31 cellular contexts compared by ENCODE assay signal in the genomic region with DNA sequence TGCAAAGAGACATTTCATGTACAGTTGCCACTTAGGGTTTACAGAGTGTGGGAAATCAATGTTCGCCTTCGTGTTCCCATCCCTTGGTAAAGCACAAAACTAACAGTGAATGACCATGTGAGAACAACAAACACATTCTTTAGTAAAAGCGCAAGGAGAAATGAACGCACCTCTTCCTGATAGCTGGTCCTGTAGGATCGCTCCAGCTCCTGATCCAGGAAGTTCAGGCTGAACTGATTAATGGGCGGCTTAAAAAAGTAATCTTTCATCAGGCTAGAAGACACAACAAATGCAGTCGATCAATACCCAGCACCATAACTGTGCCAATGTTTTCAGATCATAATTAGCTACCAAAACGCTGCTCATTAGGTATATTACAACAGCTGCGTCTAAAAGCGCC.
"Had no signal": no experiment of that assay in that cellular context is flagged by ENCODE, and none has a peak within 500 bp of the region (broad histone marks: within the 10 kb centered on the region; RNA-seq: fewer than 3 reads in every experiment).

No MANE protein-coding gene starts in this region.

- H3K36me3 ChIP-seq: cardiac muscle cell had no signal

- H3K4me3 ChIP-seq: cardiac muscle cell, MG63, PC-9 had no signal

- H3K4me3 Mint-ChIP-seq: activated CD4-positive, alpha-beta T cell treated with anti-CD3 and anti-CD28 coated beads, Interleukin-2, amount 10 ng/mL, durations not matched to agents 24 days and 14 days; activated CD8-positive, alpha-beta T cell treated with anti-CD3 and anti-CD28 coated beads for 36 hours; activated naive CD8-positive, alpha-beta T cell treated with anti-CD3 and anti-CD28 coated beads for 36 hours; activated T-cell treated with anti-CD3 and anti-CD28 coated beads, Interleukin-2, amount 50 U/mL, for 72 hours; activated T-helper 17 cell treated with anti-CD3 and anti-CD28 coated beads, Interleukin-2, amount 50 U/mL, for 72 hours; central memory CD8-positive, alpha-beta T cell had no signal

- H3K27me3 ChIP-seq: cardiac muscle cell, MG63 had no signal

- H3K27ac ChIP-seq: cardiac muscle cell, PC-9, RWPE1 had no signal

- H3K9me3 ChIP-seq: MG63 had no signal

- H3K27me3 Mint-ChIP-seq: activated CD4-positive, alpha-beta T cell treated with anti-CD3 and anti-CD28 coated beads, Interleukin-2, amount 10 ng/mL, durations not matched to agents 24 days and 14 days; activated CD8-positive, alpha-beta T cell treated with anti-CD3 and anti-CD28 coated beads for 36 hours; activated naive CD8-positive, alpha-beta T cell treated with anti-CD3 and anti-CD28 coated beads for 36 hours; activated T-helper 17 cell treated with anti-CD3 and anti-CD28 coated beads, Interleukin-2, amount 50 U/mL, for 72 hours; central memory CD8-positive, alpha-beta T cell had no signal

- H3K27ac Mint-ChIP-seq: activated CD4-positive, alpha-beta T cell treated with anti-CD3 and anti-CD28 coated beads, Interleukin-2, amount 10 ng/mL, durations not matched to agents 24 days and 14 days; activated CD8-positive, alpha-beta T cell treated with anti-CD3 and anti-CD28 coated beads for 36 hours; activated naive CD8-positive, alpha-beta T cell treated with anti-CD3 and anti-CD28 coated beads for 36 hours; activated T-cell treated with anti-CD3 and anti-CD28 coated beads, Interleukin-2, amount 50 U/mL, for 72 hours had no signal

- H3K4me1 Mint-ChIP-seq: activated CD4-positive, alpha-beta T cell treated with anti-CD3 and anti-CD28 coated beads, Interleukin-2, amount 10 ng/mL, durations not matched to agents 24 days and 14 days; activated naive CD8-positive, alpha-beta T cell treated with anti-CD3 and anti-CD28 coated beads for 36 hours; activated T-helper 17 cell treated with anti-CD3 and anti-CD28 coated beads, Interleukin-2, amount 50 U/mL, for 72 hours; central memory CD8-positive, alpha-beta T cell had no signal

- ATAC-seq: activated CD8-positive, alpha-beta T cell treated with anti-CD3 and anti-CD28 coated beads for 36 hours; activated T-cell treated with anti-CD3 and anti-CD28 coated beads, Interleukin-2, amount 50 U/mL, for 72 hours; activated T-helper 17 cell treated with anti-CD3 and anti-CD28 coated beads, Interleukin-2, amount 50 U/mL, for 72 hours; Right ventricle myocardium inferior had no signal

- H3K9me3 Mint-ChIP-seq: activated CD4-positive, alpha-beta T cell treated with anti-CD3 and anti-CD28 coated beads, Interleukin-2, amount 10 ng/mL, durations not matched to agents 24 days and 14 days; activated CD8-positive, alpha-beta T cell treated with anti-CD3 and anti-CD28 coated beads for 36 hours; activated naive CD8-positive, alpha-beta T cell treated with anti-CD3 and anti-CD28 coated beads for 36 hours; activated T-cell treated with anti-CD3 and anti-CD28 coated beads, Interleukin-2, amount 50 U/mL, for 72 hours; activated T-helper 17 cell treated with anti-CD3 and anti-CD28 coated beads, Interleukin-2, amount 50 U/mL, for 72 hours; central memory CD8-positive, alpha-beta T cell had no signal

- DNase-seq: activated CD4-positive, alpha-beta T cell treated with anti-CD3 and anti-CD28 coated beads, Interleukin-2, amount 10 ng/mL, durations not matched to agents 24 days and 14 days; activated CD4-positive, alpha-beta T cell treated with anti-CD3 and anti-CD28 coated beads, Interleukin-2, amount 50 U/mL, for 4 hours; activated CD8-positive, alpha-beta T cell treated with anti-CD3 and anti-CD28 coated beads for 36 hours; activated effector memory CD4-positive, alpha-beta T cell treated with anti-CD3 and anti-CD28 coated beads, Interleukin-2, amount 50 U/mL, for 16 hours; activated naive CD4-positive, alpha-beta T cell; activated naive CD4-positive, alpha-beta T cell treated with anti-CD3 and anti-CD28 coated beads, Interleukin-2, amount 50 U/mL, for 16 hours; activated naive CD8-positive, alpha-beta T cell treated with anti-CD3 and anti-CD28 coated beads for 36 hours; activated T-cell treated with anti-CD3 and anti-CD28 coated beads, Interleukin-2, amount 50 U/mL, for 1 hour; activated T-cell treated with anti-CD3 and anti-CD28 coated beads, Interleukin-2, amount 50 U/mL, for 72 hours; amniotic stem cell; aorta; Kasumi-1; KG1; MG63; NCI-H1048; NCI-H1105 treated with DMSO at 0.1 percent for 48 hours; NCI-H187; NCI-H2029 treated with DMSO at 0.1 percent for 48 hours; NCI-H2107; NCI-H2171; NCI-H2227 treated with DMSO at 0.1 percent for 48 hours; NCI-H524 treated with DMSO at 0.1 percent for 48 hours; PC-9; SW 1271; T-helper 1 cell; T1000 had no signal
